ENCODE assay signal across 8 cellular contexts in genomic region chr1:161021168-161021958, GRCh38. TPM values are rescaled to one million over a fixed set of nuclear protein-coding genes. Genes with fewer than 3 reads are reported as not detected.
DNase-seq lines count a peak whose midpoint lies in the region; ATAC-seq and TF ChIP-seq lines count a peak whose summit lies in the region.

No MANE protein-coding gene starts in this region.

- TF ChIP-seq CTCF in gastrocnemius medialis (IDR thresholded peaks at IDR 0.05 in 4 of 5, conservative IDR thresholded peaks at IDR 0.05 in 1 of 5): no peak

- H3K27me3 ChIP-seq in gastrocnemius medialis: peaks cover 0 to 33% (median 8%) of the 10 kb centered on the region in 3 donors

- peak overlapping the region; percentile 67 to 79 (median 78) for H3K27ac ChIP-seq in gastrocnemius medialis

- intact Hi-C loops in gastrocnemius medialis (cut with DNase I; ENCODE audit: low total_unique reads): no loop called here

- H3K4me3 ChIP-seq in iPS-11a (ENCODE audit: low read depth, low read length) (peak overlapping the region; percentile 98), gastrocnemius medialis (peak overlapping the region; percentile 50 to 70 (median 64))

- in situ Hi-C loops in gastrocnemius medialis (cut with MboI; ENCODE audit: low sequenced_read_pairs in 4 of 4): no loop called here

- DNase-seq in NCI-H146 (lab: John Stamatoyannopoulos, UW) (peak; percentile 99), T-helper 22 cell (ENCODE audit: low read depth) (peak; percentile 91), astrocyte of the hippocampus (ENCODE audit: low read depth, low spot score) (peak; percentile 80), gastrocnemius medialis (peak; percentile 53 to 82), GOT3 (lab: John Stamatoyannopoulos, UW) (no peak)

- peaks cover 0 to 12% of the 10 kb centered on the region in 2 donors for H3K4me1 ChIP-seq in gastrocnemius medialis

- no peaks in the 10 kb centered on the region for H3K9me3 ChIP-seq in gastrocnemius medialis

- no peaks in the 10 kb centered on the region for H3K36me3 ChIP-seq in gastrocnemius medialis

- TF ChIP-seq POLR2A in GM15510 (IDR thresholded peaks at IDR 0.05; ENCODE audit: borderline replicate concordance, extremely low read depth, insufficient read length) (peak; percentile 57), gastrocnemius medialis (IDR thresholded peaks at IDR 0.05) (peak in 1 of 2 donors; percentile 11)

- ATAC-seq in HG02852 (IDR thresholded peaks at IDR 0.05; ENCODE audit: unreplicated experiment) (peak; percentile 85), gastrocnemius medialis (peak; percentile 83 to 94)

RNA-seq across cellular contexts. Expression of gene F11R, which starts 0.4 kb away (rescaled TPM):
- total RNA-seq in gastrocnemius medialis: 1 to 10 TPM; 3.1 to 6.0 (median 5.3) TPM

RNA-seq across cellular contexts. Expression of gene TSTD1, which starts 17.4 kb away (rescaled TPM):
- total RNA-seq in gastrocnemius medialis: 10 to 100 TPM in 3 of 4 donors, 1 to 10 TPM in 1; 8.6 to 52.6 (median 16.8) TPM

RNA-seq across cellular contexts. Expression of gene USF1, which starts 24.4 kb away (rescaled TPM):
- 10 to 100 TPM; 41.9 to 55.1 (median 49.1) TPM for total RNA-seq in gastrocnemius medialis

RNA-seq across cellular contexts. Expression of gene ARHGAP30, which starts 48.3 kb away (rescaled TPM):
- total RNA-seq in gastrocnemius medialis: 1 to 10 TPM in 2 of 4 donors, under 1 TPM in 2; 0.61 to 1.6 (median 1.0) TPM
